12 cellular contexts compared by ENCODE assay signal in the genomic region with DNA sequence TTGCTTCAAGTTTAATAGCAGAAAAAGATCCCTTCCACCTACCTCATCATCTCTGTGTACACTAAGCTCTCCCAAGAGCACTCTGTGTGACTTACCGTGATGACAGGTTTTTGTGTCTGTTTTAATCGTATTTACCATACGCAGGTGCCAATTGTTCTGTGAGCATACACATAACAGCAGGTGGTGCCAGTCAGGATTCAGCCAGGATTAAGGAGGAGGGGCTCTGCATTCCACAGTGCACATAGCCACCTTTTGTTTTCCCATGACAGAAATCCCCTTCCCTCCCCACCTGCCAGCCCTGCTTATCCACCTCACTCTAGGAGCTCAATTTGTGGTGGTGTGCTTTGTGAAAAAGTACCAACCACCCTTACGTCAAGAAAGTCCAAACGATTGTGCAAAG. TPM values are rescaled to one million over a fixed set of nuclear protein-coding genes. Genes with fewer than 3 reads are reported as not detected.
A peak's percentile ranks its signal among the peaks of the same experiment; 100 is the strongest.
DNase-seq lines count a peak whose midpoint lies in the region; ATAC-seq and TF ChIP-seq lines count a peak whose summit lies in the region.
"Had no signal": no experiment of that assay in that cellular context is flagged by ENCODE, and none has a peak within 500 bp of the region (broad histone marks: within the 10 kb centered on the region; RNA-seq: fewer than 3 reads in every experiment).

No MANE protein-coding gene starts in this region.

- no peak for ATAC-seq in left lung

- no CpG with 5 or more reads among the region's 5 CpGs for WGBS in iPS DF 6.9 (ENCODE audit: insufficient coverage, insufficient read length)

- DNase-seq in DMS53 treated with DMSO at 0.1 percent for 48 hours (lab: John Stamatoyannopoulos, UW; ENCODE audit: unreplicated experiment) (peak; percentile 95), NCI-H1417 treated with DMSO at 0.1 percent for 48 hours (lab: John Stamatoyannopoulos, UW) (peak; percentile 97), NCI-H526 treated with DMSO at 0.1 percent for 48 hours (lab: John Stamatoyannopoulos, UW) (peak; percentile 83), iPS DF 6.9 (ENCODE audit: low read depth, low spot score) (peak; percentile 94), left lung (no peak), medulla oblongata (ENCODE audit: extremely low spot score) (no peak)
- no peak for DNase-seq in effector memory CD4-positive, alpha-beta T cell
- no peak for DNase-seq in activated CD4-positive, alpha-beta T cell treated with anti-CD3 and anti-CD28 coated beads, Interleukin-2, amount 10 ng/mL, durations not matched to agents 7 days and 5 days
- DNase-seq: anterior cingulate cortex, GF-D8 had no signal

- intact Hi-C loops in left lung (cut with DNase I), result no loop called here

- CTCF ChIA-PET in activated CD4-positive, alpha-beta T cell treated with anti-CD3 and anti-CD28 coated beads, Interleukin-2, amount 10 ng/mL, durations not matched to agents 7 days and 5 days (lab: Charles Lee), result no interaction called here

- H3K4me3 ChIP-seq in iPS DF 6.9 (ENCODE audit: low read length) (no peak overlapping the region), left lung (no peak overlapping the region)
- no peak overlapping the region for H3K4me3 ChIP-seq in effector memory CD4-positive, alpha-beta T cell (ENCODE audit: insufficient read depth, low read depth, low read length, poor library complexity, severe bottlenecking)

- H3K4me1 Mint-ChIP-seq in activated CD4-positive, alpha-beta T cell treated with anti-CD3 and anti-CD28 coated beads, Interleukin-2, amount 10 ng/mL, durations not matched to agents 7 days and 5 days, result no peaks in the 10 kb centered on the region
- H3K4me1 Mint-ChIP-seq: memory B cell had no signal

- H3K27me3 ChIP-seq in iPS DF 6.9 (ENCODE audit: control insufficient read depth, insufficient read depth, low read length), result no peaks in the 10 kb centered on the region
- no peaks in the 10 kb centered on the region for H3K27me3 ChIP-seq in effector memory CD4-positive, alpha-beta T cell (replicated peaks; ENCODE audit: control insufficient read depth, insufficient read depth, low read length, poor library complexity, severe bottlenecking)
- H3K27me3 ChIP-seq in left lung, result no peaks in the 10 kb centered on the region

- H3K27me3 Mint-ChIP-seq in activated CD4-positive, alpha-beta T cell treated with anti-CD3 and anti-CD28 coated beads, Interleukin-2, amount 10 ng/mL, durations not matched to agents 7 days and 5 days, result peaks cover 1% of the 10 kb centered on the region

- no peak overlapping the region for H3K27ac Mint-ChIP-seq in activated CD4-positive, alpha-beta T cell treated with anti-CD3 and anti-CD28 coated beads, Interleukin-2, amount 10 ng/mL, durations not matched to agents 7 days and 5 days
- H3K27ac Mint-ChIP-seq: memory B cell had no signal

- POLR2A ChIA-PET in activated CD4-positive, alpha-beta T cell treated with anti-CD3 and anti-CD28 coated beads, Interleukin-2, amount 10 ng/mL, durations not matched to agents 7 days and 5 days (lab: Charles Lee), result no interaction called here

- H3K9me3 Mint-ChIP-seq in activated CD4-positive, alpha-beta T cell treated with anti-CD3 and anti-CD28 coated beads, Interleukin-2, amount 10 ng/mL, durations not matched to agents 7 days and 5 days, result no peaks in the 10 kb centered on the region

- H3K36me3 Mint-ChIP-seq in activated CD4-positive, alpha-beta T cell treated with anti-CD3 and anti-CD28 coated beads, Interleukin-2, amount 10 ng/mL, durations not matched to agents 7 days and 5 days (ENCODE audit: low read depth), result no peaks in the 10 kb centered on the region
- H3K36me3 Mint-ChIP-seq: memory B cell had no signal

- H3K4me1 ChIP-seq in iPS DF 6.9 (ENCODE audit: control insufficient read depth, insufficient read depth, low read length), result peaks cover 3% of the 10 kb centered on the region; the same call in 1 of the 2 replicates
- H3K4me1 ChIP-seq in effector memory CD4-positive, alpha-beta T cell (ENCODE audit: control insufficient read depth, insufficient read depth, low read length, poor library complexity, severe bottlenecking), result no peaks in the 10 kb centered on the region
- no peaks in the 10 kb centered on the region for H3K4me1 ChIP-seq in left lung

- H3K36me3 ChIP-seq in iPS DF 6.9 (ENCODE audit: control insufficient read depth, insufficient read depth, low read length) (no peaks in the 10 kb centered on the region), left lung (no peaks in the 10 kb centered on the region)
- no peaks in the 10 kb centered on the region for H3K36me3 ChIP-seq in effector memory CD4-positive, alpha-beta T cell (ENCODE audit: control insufficient read depth, insufficient read depth, low read length)

- H3K27ac ChIP-seq in iPS DF 6.9 (ENCODE audit: low read length) (no peak overlapping the region), left lung (no peak overlapping the region)
- H3K27ac ChIP-seq in effector memory CD4-positive, alpha-beta T cell (ENCODE audit: insufficient read depth, low read length, poor library complexity, severe bottlenecking), result no peak overlapping the region
- H3K27ac ChIP-seq: parathyroid adenoma had no signal

- no peaks in the 10 kb centered on the region for H3K9me3 ChIP-seq in iPS DF 6.9 (ENCODE audit: control insufficient read depth, insufficient read depth, low read length)
- no peaks in the 10 kb centered on the region for H3K9me3 ChIP-seq in effector memory CD4-positive, alpha-beta T cell (ENCODE audit: control insufficient read depth, low read length)
- no peaks in the 10 kb centered on the region for H3K9me3 ChIP-seq in left lung

- no peak overlapping the region for H3K4me3 Mint-ChIP-seq in activated CD4-positive, alpha-beta T cell treated with anti-CD3 and anti-CD28 coated beads, Interleukin-2, amount 10 ng/mL, durations not matched to agents 7 days and 5 days
- H3K4me3 Mint-ChIP-seq: memory B cell had no signal

- TF ChIP-seq CTCF in left lung (IDR thresholded peaks at IDR 0.05), result no peak

RNA-seq across cellular contexts. Expression of a gene that starts 14.8 kb away (rescaled TPM):
- total RNA-seq in activated CD4-positive, alpha-beta T cell treated with anti-CD3 and anti-CD28 coated beads, Interleukin-2, amount 10 ng/mL, durations not matched to agents 7 days and 5 days, result under 1 TPM; 0.42 to 0.67 TPM
- total RNA-seq in left lung, result 10 to 100 TPM; 31.3 to 31.5 TPM

Comparison
In these comparisons a context has a peak if more than half of its experiments do, and no peak if none do; other contexts are left out.
1. DNase-seq: peak in DMS53 treated with DMSO at 0.1 percent for 48 hours (single experiment), NCI-H1417 treated with DMSO at 0.1 percent for 48 hours (single experiment), NCI-H526 treated with DMSO at 0.1 percent for 48 hours (single experiment) and iPS DF 6.9 (single experiment); none in effector memory CD4-positive, alpha-beta T cell (0 of 3), activated CD4-positive, alpha-beta T cell treated with anti-CD3 and anti-CD28 coated beads, Interleukin-2, amount 10 ng/mL, durations not matched to agents 7 days and 5 days (single experiment), left lung (0 of 2) and medulla oblongata (single experiment).
2. RNA of a gene that starts 14.8 kb away (total RNA-seq): 31.3 to 31.5 TPM in left lung; 0.42 to 0.67 TPM in activated CD4-positive, alpha-beta T cell treated with anti-CD3 and anti-CD28 coated beads, Interleukin-2, amount 10 ng/mL, durations not matched to agents 7 days and 5 days; every median in the first group is over 10 times any median in the second.